ENCODE assay signal across 19 cellular contexts in genomic region chr6:1027109-1027794, GRCh38.
A peak's percentile ranks its signal among the peaks of the same experiment; 100 is the strongest.
DNase-seq lines count a peak whose midpoint lies in the region; ATAC-seq and TF ChIP-seq lines count a peak whose summit lies in the region.
"Had no signal": no experiment of that assay in that cellular context is flagged by ENCODE, and none has a peak within 500 bp of the region (broad histone marks: within the 10 kb centered on the region; RNA-seq: fewer than 3 reads in every experiment).

No MANE protein-coding gene starts in this region.

- no peaks in the 10 kb centered on the region for H4K20me1 ChIP-seq in PC-3 (ENCODE audit: low read length)

- 65 to 80% (median 70%) methylated on average over 9 of the region's 9 CpGs for WGBS in stomach, 5 donors

- H3K36me3 Mint-ChIP-seq in activated T-helper 1 cell treated with anti-CD3 and anti-CD28 coated beads, Interleukin-12 subunit alpha, Interleukin-12 subunit beta, Interleukin-2, Interleukin-4 antibody, amounts not matched to agents 30 ng/mL and 10 ng/mL and 1 ng/mL, durations not matched to agents 14 hours and 24 hours and 36 hours (ENCODE audit: low read depth), result no peaks in the 10 kb centered on the region

- no peak for TF ChIP-seq CTCF in PC-3 (conservative IDR thresholded peaks at IDR 0.05; ENCODE audit: low read depth, low read length)
- TF ChIP-seq CTCF in stomach (IDR thresholded peaks at IDR 0.05), result no peak
- TF ChIP-seq CTCF in A673 (conservative IDR thresholded peaks at IDR 0.05; ENCODE audit: low read depth, low read length), result no peak

- H3K27me3 Mint-ChIP-seq in activated T-helper 1 cell treated with anti-CD3 and anti-CD28 coated beads, Interleukin-12 subunit alpha, Interleukin-12 subunit beta, Interleukin-2, Interleukin-4 antibody, amounts not matched to agents 30 ng/mL and 10 ng/mL and 1 ng/mL, durations not matched to agents 14 hours and 24 hours and 36 hours (ENCODE audit: insufficient read depth), result peaks cover 6% of the 10 kb centered on the region

- intact Hi-C loops in PC-3 (cut with micrococcal nuclease) (no loop called here), stomach (cut with DNase I; ENCODE audit: low total_unique reads) (no loop called here), A673 (cut with micrococcal nuclease; ENCODE audit: unreplicated experiment) (no loop called here)
- intact Hi-C loops in activated T-helper 1 cell treated with anti-CD3 and anti-CD28 coated beads, Interleukin-12 subunit alpha, Interleukin-12 subunit beta, Interleukin-2, Interleukin-4 antibody, amounts not matched to agents 30 ng/mL and 10 ng/mL and 1 ng/mL, durations not matched to agents 14 hours and 24 hours and 36 hours (cut with micrococcal nuclease), result no loop called here

- H3K4me1 ChIP-seq in PC-3 (ENCODE audit: insufficient read depth, low read length) (no peaks in the 10 kb centered on the region), stomach (peaks cover 0 to 9% (median 0%) of the 10 kb centered on the region in 4 donors), A673 (ENCODE audit: insufficient read depth, low read length, poor library complexity, severe bottlenecking) (peaks cover 7% of the 10 kb centered on the region)

- H3K9me3 Mint-ChIP-seq in activated T-helper 1 cell treated with anti-CD3 and anti-CD28 coated beads, Interleukin-12 subunit alpha, Interleukin-12 subunit beta, Interleukin-2, Interleukin-4 antibody, amounts not matched to agents 30 ng/mL and 10 ng/mL and 1 ng/mL, durations not matched to agents 14 hours and 24 hours and 36 hours, result no peaks in the 10 kb centered on the region
- H3K9me3 Mint-ChIP-seq: activated T-cell treated with anti-CD3 and anti-CD28 coated beads, Interleukin-2, amount 50 U/mL, for 4 hours had no signal

- H3K4me2 ChIP-seq in PC-3 (ENCODE audit: low read length), result no peak overlapping the region

- H3K79me2 ChIP-seq in PC-3 (ENCODE audit: low read length), result no peaks in the 10 kb centered on the region

- no peak for TF ChIP-seq EP300 in stomach (IDR thresholded peaks at IDR 0.05)

- H3K9me2 ChIP-seq in PC-3 (replicated peaks; ENCODE audit: low read length), result no peaks in the 10 kb centered on the region

- no peak overlapping the region for H2AFZ ChIP-seq in PC-3 (ENCODE audit: low read length)

- ATAC-seq in PC-3, result no peak
- ATAC-seq in GM21515 (IDR thresholded peaks at IDR 0.05; ENCODE audit: unreplicated experiment), result no peak
- ATAC-seq: activated T-cell treated with anti-CD3 and anti-CD28 coated beads, Interleukin-2, amount 50 U/mL, for 4 hours; left lobe of liver had no signal

- H3K9me3 ChIP-seq in PC-3 (ENCODE audit: low read length) (0 out of 2 replicates have a peak, but pooled peaks cover 6% of the 10 kb centered on the region), stomach (peaks cover 0 to 8% (median 0%) of the 10 kb centered on the region in 4 donors), A673 (ENCODE audit: low read depth, low read length, poor library complexity, severe bottlenecking) (no peaks in the 10 kb centered on the region)
- H3K9me3 ChIP-seq: suprapubic skin had no signal

- POLR2A ChIA-PET in PC-3 (lab: Charles Lee; ENCODE audit: unreplicated experiment) (no interaction called here), A673 (lab: Charles Lee; ENCODE audit: low non-redundant PET) (no interaction called here)

- H3K36me3 ChIP-seq in PC-3 (ENCODE audit: low read depth, low read length) (no peaks in the 10 kb centered on the region), stomach (no peaks in the 10 kb centered on the region), A673 (ENCODE audit: insufficient read depth, low read length, poor library complexity, severe bottlenecking) (no peaks in the 10 kb centered on the region)
- H3K36me3 ChIP-seq: suprapubic skin had no signal

- H3K27ac Mint-ChIP-seq in activated T-helper 1 cell treated with anti-CD3 and anti-CD28 coated beads, Interleukin-12 subunit alpha, Interleukin-12 subunit beta, Interleukin-2, Interleukin-4 antibody, amounts not matched to agents 30 ng/mL and 10 ng/mL and 1 ng/mL, durations not matched to agents 14 hours and 24 hours and 36 hours, result no peak overlapping the region
- H3K27ac Mint-ChIP-seq: nephron had no signal

- CTCF ChIA-PET in PC-3 (lab: Charles Lee) (no interaction called here), A673 (lab: Charles Lee) (no interaction called here)

- DNase-seq in GM04503 (ENCODE audit: low read depth) (peak; percentile 54), PC-3 (peak; percentile 57), fibroblast of gingiva (ENCODE audit: low read depth) (peak; percentile 87), stomach (no peak), A673 (ENCODE audit: low spot score) (no peak)
- DNase-seq in activated T-helper 1 cell treated with anti-CD3 and anti-CD28 coated beads, Interleukin-12 subunit alpha, Interleukin-12 subunit beta, Interleukin-2, Interleukin-4 antibody, amounts not matched to agents 30 ng/mL and 10 ng/mL and 1 ng/mL, durations not matched to agents 14 hours and 24 hours and 36 hours (ENCODE audit: low spot score), result no peak
- DNase-seq: activated CD4-positive, alpha-beta T cell treated with anti-CD3 and anti-CD28 coated beads for 4 hours; activated T-cell treated with anti-CD3 and anti-CD28 coated beads, Interleukin-2, amount 50 U/mL, for 4 hours; anterior cingulate cortex; DMS79; glutamatergic neuron; KG1; NCI-H2171; T-helper 1 cell had no signal

- no peaks in the 10 kb centered on the region for H3K4me1 Mint-ChIP-seq in activated T-helper 1 cell treated with anti-CD3 and anti-CD28 coated beads, Interleukin-12 subunit alpha, Interleukin-12 subunit beta, Interleukin-2, Interleukin-4 antibody, amounts not matched to agents 30 ng/mL and 10 ng/mL and 1 ng/mL, durations not matched to agents 14 hours and 24 hours and 36 hours (ENCODE audit: low read depth)

- BruUV-seq in PC-3 (replicated peaks; lab: Mats Ljungman, UMichigan), result no TSS peak
- no TSS peak for BruUV-seq in A673 (replicated peaks; lab: Mats Ljungman, UMichigan)

- no peak overlapping the region for H3K9ac ChIP-seq in PC-3 (ENCODE audit: low read length)

- H3K27me3 ChIP-seq in PC-3 (ENCODE audit: low read length) (peaks cover 76% of the 10 kb centered on the region), stomach (no peaks in the 10 kb centered on the region), A673 (replicated peaks; ENCODE audit: insufficient read depth, low read depth, low read length, poor library complexity) (peaks cover 79% of the 10 kb centered on the region)
- H3K27me3 ChIP-seq: suprapubic skin had no signal

- H3K27ac ChIP-seq in PC-3 (ENCODE audit: low read length) (no peak overlapping the region), stomach (peak overlapping the region in 3 of 5 donors; percentile 13 to 72 (median 59)), A673 (ENCODE audit: low read depth, low read length, poor library complexity, severe bottlenecking) (no peak overlapping the region)
- H3K27ac ChIP-seq: suprapubic skin had no signal

- no peak for TF ChIP-seq POLR2A in stomach (IDR thresholded peaks at IDR 0.05)

- H3K4me3 ChIP-seq in PC-3 (ENCODE audit: low read length) (no peak overlapping the region), stomach (no peak overlapping the region), A673 (ENCODE audit: low read depth, low read length, poor library complexity, severe bottlenecking) (no peak overlapping the region)
- H3K4me3 ChIP-seq: skin epidermis, suprapubic skin had no signal

- no peak overlapping the region for H3K4me3 Mint-ChIP-seq in activated T-helper 1 cell treated with anti-CD3 and anti-CD28 coated beads, Interleukin-12 subunit alpha, Interleukin-12 subunit beta, Interleukin-2, Interleukin-4 antibody, amounts not matched to agents 30 ng/mL and 10 ng/mL and 1 ng/mL, durations not matched to agents 14 hours and 24 hours and 36 hours
- H3K4me3 Mint-ChIP-seq: activated T-cell treated with anti-CD3 and anti-CD28 coated beads, Interleukin-2, amount 50 U/mL, for 4 hours; nephron had no signal

- H3F3A ChIP-seq in PC-3 (ENCODE audit: low read length, unreplicated experiment), result no peaks in the 10 kb centered on the region

Comparison
In these comparisons a context has a peak if more than half of its experiments do, and no peak if none do; other contexts are left out.
1. DNase-seq: peak in GM04503 (single experiment), PC-3 (single experiment) and fibroblast of gingiva (single experiment); none in stomach (single experiment), A673 (single experiment) and activated T-helper 1 cell treated with anti-CD3 and anti-CD28 coated beads, Interleukin-12 subunit alpha, Interleukin-12 subunit beta, Interleukin-2, Interleukin-4 antibody, amounts not matched to agents 30 ng/mL and 10 ng/mL and 1 ng/mL, durations not matched to agents 14 hours and 24 hours and 36 hours (single experiment).
2. H3K27ac ChIP-seq: peak in stomach (3 of 5); none in PC-3 (single experiment) and A673 (single experiment).